In the genomic region with DNA sequence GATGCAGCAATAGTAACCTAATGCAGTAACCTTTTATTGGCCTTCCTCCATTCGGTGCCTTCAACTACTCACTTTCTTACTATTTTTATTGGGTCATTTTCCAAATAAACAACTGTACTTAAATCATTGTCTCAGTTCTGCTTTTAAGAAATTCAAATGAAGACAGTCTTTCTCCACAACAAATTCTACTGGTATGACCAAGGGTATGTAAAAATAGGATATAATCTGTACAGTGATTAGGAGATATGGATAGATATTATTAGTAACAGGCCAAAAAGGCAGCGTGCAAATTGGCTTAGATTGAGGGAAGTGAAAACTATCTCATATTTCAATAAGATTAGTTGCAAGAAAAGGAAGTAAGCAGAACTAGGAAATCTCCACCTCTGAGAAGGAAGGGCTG, we compare ENCODE assay signal across 10 cellular contexts.
A peak's percentile ranks its signal among the peaks of the same experiment; 100 is the strongest.
DNase-seq lines count a peak whose midpoint lies in the region; ATAC-seq and TF ChIP-seq lines count a peak whose summit lies in the region.
"Had no signal": no experiment of that assay in that cellular context is flagged by ENCODE, and none has a peak within 500 bp of the region (broad histone marks: within the 10 kb centered on the region; RNA-seq: fewer than 3 reads in every experiment).

No MANE protein-coding gene starts in this region.

- H3K9me3 Mint-ChIP-seq in CD4-positive, CD25-positive, alpha-beta regulatory T cell, result peaks cover 0 to 13% (median 0%) of the 10 kb centered on the region in 7 donors
- H3K9me3 Mint-ChIP-seq in CD14-positive monocyte, result peaks cover 0 to 10% (median 4%) of the 10 kb centered on the region in 7 donors
- H3K9me3 Mint-ChIP-seq: nephron had no signal

- H3K27ac Mint-ChIP-seq in CD4-positive, CD25-positive, alpha-beta regulatory T cell, result peak overlapping the region; percentile 11 to 36 (median 21)
- H3K27ac Mint-ChIP-seq in CD14-positive monocyte, result peak overlapping the region in 3 of 7 donors; percentile 8 to 41 (median 19)
- H3K27ac Mint-ChIP-seq: nephron had no signal

- intact Hi-C loops in CD14-positive monocyte (cut with micrococcal nuclease), result no loop called here

- peaks cover 6% of the 10 kb centered on the region for H3K36me3 Mint-ChIP-seq in CD4-positive, CD25-positive, alpha-beta regulatory T cell
- no peaks in the 10 kb centered on the region for H3K36me3 Mint-ChIP-seq in CD14-positive monocyte

- peaks cover 13 to 48% (median 24%) of the 10 kb centered on the region in 4 donors for H3K4me1 Mint-ChIP-seq in CD4-positive, CD25-positive, alpha-beta regulatory T cell
- H3K4me1 Mint-ChIP-seq in CD14-positive monocyte, result peaks cover 13% of the 10 kb centered on the region

- no peak for DNase-seq in CD4-positive, CD25-positive, alpha-beta regulatory T cell
- peak; percentile 92 for DNase-seq in MV-4-11 (lab: John Stamatoyannopoulos, UW)
- DNase-seq in effector CD8-positive, alpha-beta T cell (lab: John Stamatoyannopoulos, UW), result no peak
- DNase-seq in CD14-positive monocyte (ENCODE audit: low spot score), result no peak
- no peak for DNase-seq in activated gamma-delta T cell treated with Interleukin-2 at 50 U/mL for 16 hours
- DNase-seq: hypothalamus had no signal

- peak overlapping the region; percentile 51 for H3K27ac ChIP-seq in CD4-positive, CD25-positive, alpha-beta regulatory T cell (ENCODE audit: insufficient read depth, low read length, poor library complexity, severe bottlenecking)

- H3K9me3 ChIP-seq in CD4-positive, CD25-positive, alpha-beta regulatory T cell (ENCODE audit: control insufficient read depth in 2 of 2, low read length in 2 of 2), result peaks cover 0 to 6% of the 10 kb centered on the region in 2 experiments

- peak overlapping the region in 3 of 4 donors; percentile 30 to 70 (median 44) for H3K4me3 Mint-ChIP-seq in CD4-positive, CD25-positive, alpha-beta regulatory T cell
- H3K4me3 Mint-ChIP-seq in CD14-positive monocyte, result no peak overlapping the region
- H3K4me3 Mint-ChIP-seq: nephron had no signal

- peaks cover 35% of the 10 kb centered on the region for H3K4me1 ChIP-seq in CD4-positive, CD25-positive, alpha-beta regulatory T cell (ENCODE audit: control insufficient read depth, insufficient read depth, low read length, poor library complexity, severe bottlenecking)

- no peak for TF ChIP-seq CTCF in CD14-positive monocyte (IDR thresholded peaks at IDR 0.05)

- ATAC-seq in CD4-positive, CD25-positive, alpha-beta regulatory T cell (ENCODE audit: low read depth in 2 of 2), result no peak
- ATAC-seq in GM19043 (IDR thresholded peaks at IDR 0.05; ENCODE audit: low read depth, unreplicated experiment) (peak; percentile 76), HG02943 (IDR thresholded peaks at IDR 0.05; ENCODE audit: low read depth, unreplicated experiment) (peak; percentile 66), HG03196 (IDR thresholded peaks at IDR 0.05; ENCODE audit: unreplicated experiment) (no peak)

- H3K27me3 Mint-ChIP-seq in CD4-positive, CD25-positive, alpha-beta regulatory T cell, result no peaks in the 10 kb centered on the region
- peaks cover 0 to 2% (median 0%) of the 10 kb centered on the region in 3 donors for H3K27me3 Mint-ChIP-seq in CD14-positive monocyte (ENCODE audit: low read depth in 3 of 3)

- H3K27me3 ChIP-seq in CD4-positive, CD25-positive, alpha-beta regulatory T cell (ENCODE audit: control insufficient read depth, insufficient read depth, low read length), result no peaks in the 10 kb centered on the region

- peak overlapping the region; percentile 48 for H3K4me3 ChIP-seq in CD4-positive, CD25-positive, alpha-beta regulatory T cell (ENCODE audit: low read depth, low read length)

- H3K36me3 ChIP-seq in CD4-positive, CD25-positive, alpha-beta regulatory T cell (ENCODE audit: control insufficient read depth, insufficient read depth, low read length), result no peaks in the 10 kb centered on the region

Comparison
In these comparisons a context has a peak if more than half of its experiments do, and no peak if none do; other contexts are left out.
1. ATAC-seq: peak in GM19043 (single experiment) and HG02943 (single experiment); none in CD4-positive, CD25-positive, alpha-beta regulatory T cell (0 of 2) and HG03196 (single experiment).
2. H3K4me3 Mint-ChIP-seq: peak in CD4-positive, CD25-positive, alpha-beta regulatory T cell (3 of 4); none in CD14-positive monocyte (0 of 2).